Comparison of ENCODE assay signal across 20 cellular contexts in genomic region chr2:23492337-23492675, GRCh38.
"Had no signal": no experiment of that assay in that cellular context is flagged by ENCODE, and none has a peak within 500 bp of the region (broad histone marks: within the 10 kb centered on the region; RNA-seq: fewer than 3 reads in every experiment).

No MANE protein-coding gene starts in this region.

- H3K4me3 Mint-ChIP-seq: activated T-cell treated with anti-CD3 and anti-CD28 coated beads, Interleukin-2, amount 50 U/mL, for 72 hours; nephron had no signal

- H3K36me3 Mint-ChIP-seq: activated naive CD4-positive, alpha-beta T cell treated with anti-CD3 and anti-CD28 coated beads, Interleukin-2, amount 50 U/mL, for 72 hours had no signal

- H3K27ac ChIP-seq: colonic mucosa, left ventricle myocardium inferior, neutrophil, ovary, psoas muscle, right atrium auricular region had no signal

- H3K4me1 ChIP-seq: colonic mucosa had no signal

- DNase-seq: activated CD4-positive, alpha-beta T cell treated with anti-CD3 and anti-CD28 coated beads for 48 hours; activated naive CD4-positive, alpha-beta T cell; activated T-cell treated with anti-CD3 and anti-CD28 coated beads for 4 hours; activated T-cell treated with anti-CD3 and anti-CD28 coated beads, Interleukin-2, amount 50 U/mL, for 72 hours; colonic mucosa; effector CD8-positive, alpha-beta T cell; esophagus squamous epithelium; foreskin melanocyte; left ventricle myocardium inferior; mucosa of descending colon; psoas muscle; stimulated activated naive CD4-positive, alpha-beta T cell had no signal

- H3K4me3 ChIP-seq: colonic mucosa, left ventricle myocardium inferior, mucosa of descending colon, ovary, psoas muscle, right atrium auricular region, tibial nerve had no signal

- H3K27ac Mint-ChIP-seq: activated T-cell treated with anti-CD3 and anti-CD28 coated beads, Interleukin-2, amount 50 U/mL, for 72 hours; nephron had no signal

- H3K9me3 ChIP-seq: colonic mucosa, esophagus squamous epithelium, left ventricle myocardium inferior, mucosa of descending colon, neutrophil, ovary, psoas muscle, right atrium auricular region, tibial nerve had no signal

- H3K27me3 ChIP-seq: colonic mucosa, esophagus squamous epithelium, ovary, right atrium auricular region, tibial nerve had no signal

- H3K36me3 ChIP-seq: colonic mucosa, esophagus squamous epithelium, left ventricle myocardium inferior, neutrophil, ovary, right atrium auricular region, tibial nerve had no signal

- ATAC-seq: activated CD4-positive, CD25-positive, alpha-beta regulatory T cell treated with anti-CD3 and anti-CD28 coated beads, Interleukin-2, amount 50 U/mL, for 24 hours; activated naive CD4-positive, alpha-beta T cell treated with anti-CD3 and anti-CD28 coated beads, Interleukin-2, amount 50 U/mL, for 72 hours; activated T-cell treated with anti-CD3 and anti-CD28 coated beads, Interleukin-2, amount 50 U/mL, for 72 hours; mucosa of descending colon; psoas muscle had no signal

- FAIRE-seq: endometrium had no signal

- H3K9me3 Mint-ChIP-seq: activated naive CD4-positive, alpha-beta T cell treated with anti-CD3 and anti-CD28 coated beads, Interleukin-2, amount 50 U/mL, for 72 hours; activated T-cell treated with anti-CD3 and anti-CD28 coated beads, Interleukin-2, amount 50 U/mL, for 72 hours; nephron had no signal
